31 cellular contexts compared by ENCODE assay signal in genomic region chr1:224872832-224873644, GRCh38. TPM values are rescaled to one million over a fixed set of nuclear protein-coding genes. Genes with fewer than 3 reads are reported as not detected.
A peak's percentile ranks its signal among the peaks of the same experiment; 100 is the strongest.
DNase-seq lines count a peak whose midpoint lies in the region; ATAC-seq, FAIRE-seq and TF ChIP-seq lines count a peak whose summit lies in the region.
"Had no signal": no experiment of that assay in that cellular context is flagged by ENCODE, and none has a peak within 500 bp of the region (broad histone marks: within the 10 kb centered on the region; RNA-seq: fewer than 3 reads in every experiment).

No MANE protein-coding gene starts in this region.

- no peak for DNase-seq in HEK293T (ENCODE audit: extremely low spot score)
- no peak for DNase-seq in H1 (ENCODE audit: low read depth in 1 of 2, low spot score in 2 of 2)
- peak; percentile 34 for DNase-seq in left kidney (ENCODE audit: low read depth, low spot score)
- DNase-seq in smooth muscle cell (lab: John Stamatoyannopoulos, UW; ENCODE audit: unreplicated experiment) = no peak
- DNase-seq in stimulated activated CD4-positive, alpha-beta T cell treated with anti-CD3 and anti-CD28 coated beads, Interleukin-15, amount 100 ng/mL, for 24 hours = no peak
- DNase-seq: activated CD4-positive, alpha-beta T cell treated with anti-CD3 and anti-CD28 coated beads for 48 hours; activated effector memory CD4-positive, alpha-beta T cell treated with Interleukin-2 at 50 U/mL for 16 hours; aorta; DMS 273 treated with DMSO at 0.1 percent for 48 hours; effector CD8-positive, alpha-beta T cell; H7; Karpas-422; NCI-H1436; NCI-H2107; NCI-H345; posterior cingulate gyrus; SHP77; stimulated activated CD4-positive, alpha-beta T cell treated with anti-CD3 and anti-CD28 coated beads, Interleukin-2, amount 100 ng/mL, for 24 hours; stimulated activated naive CD8-positive, alpha-beta T cell treated with anti-CD3 and anti-CD28 coated beads, Interleukin-15, Interleukin-2, amounts not matched to agents 100 U/mL and 50 U/mL, for 24 hours; T1000; testis; WERI-Rb-1 had no signal

- FAIRE-seq in H1 (lab: Jason Lieb, UNC) = no peak
- FAIRE-seq: GM19239, keratinocyte had no signal

- CTCF ChIA-PET in HEK293T (lab: Yijun Ruan, JAX) (interaction anchor here (0.8 to 3.6 kb wide), 4 partner anchors 9 to 50 kb away, joined by 3 to 21 read pairs (median 5); no protein-coding TSS in a partner anchor), H1 (lab: Charles Lee; ENCODE audit: partially characterized antibody) (interaction anchor here (0.6 to 9.8 kb wide), 7 partner anchors 15 to 375 kb away, joined by 3 to 60 read pairs (median 3); no protein-coding TSS in a partner anchor)

- H3K79me1 ChIP-seq in H1 (ENCODE audit: low read depth, low read length) = no peaks in the 10 kb centered on the region

- no peak overlapping the region for H3K18ac ChIP-seq in H1 (ENCODE audit: extremely low read depth, low read length)

- H4K20me1 ChIP-seq in H1 (replicated peaks in 1 of 2; ENCODE audit: control insufficient read depth in 1 of 2, insufficient read depth in 2 of 2, low read length in 2 of 2) (no peaks in the 10 kb centered on the region), smooth muscle cell (ENCODE audit: low read depth) (no peaks in the 10 kb centered on the region)

- no peak overlapping the region for H3K14ac ChIP-seq in H1 (ENCODE audit: insufficient read length)

- H2BK120ac ChIP-seq in H1 (replicated peaks; ENCODE audit: low read depth, low read length) = no peak overlapping the region

- no peak overlapping the region for H3K27ac ChIP-seq in H1 (ENCODE audit: low read depth, low read length)
- H3K27ac ChIP-seq in smooth muscle cell (ENCODE audit: low read depth) = no peak overlapping the region
- H3K27ac ChIP-seq: cardiac muscle cell, colonic mucosa, epithelial cell of prostate, right atrium auricular region, testis, WERI-Rb-1 had no signal

- no peak overlapping the region for H3K9ac ChIP-seq in H1 (replicated peaks in 1 of 4; ENCODE audit: extremely low read depth in 1 of 4, low read depth in 3 of 4, low read length in 3 of 4)
- H3K9ac ChIP-seq in smooth muscle cell (ENCODE audit: low read depth) = no peak overlapping the region

- POLR2A ChIA-PET in HEK293T (lab: Yijun Ruan, JAX) (interaction anchor here (0.9 to 1.0 kb wide), 2 partner anchors 10 to 195 kb away, joined by 3 read pairs; no protein-coding TSS in a partner anchor), H1 (lab: Charles Lee; ENCODE audit: partially characterized antibody) (interaction anchor here (1.8 kb wide), 1 partner anchor 11 kb away, joined by 4 read pairs; no protein-coding TSS in a partner anchor)

- TF ChIP-seq EP300 in H1 (IDR thresholded peaks at IDR 0.05; ENCODE audit: borderline replicate concordance in 1 of 2, low read depth in 2 of 2, low read length in 2 of 2) = no peak

- no peak for TF ChIP-seq RAD21 in H1 (IDR thresholded peaks at IDR 0.05 in 1 of 2, conservative IDR thresholded peaks at IDR 0.05 in 1 of 2; ENCODE audit: low read depth in 2 of 2, low read length in 2 of 2)

- no peak overlapping the region for H2BK5ac ChIP-seq in H1 (ENCODE audit: low read depth, low read length)

- no peak overlapping the region for H4K8ac ChIP-seq in H1 (ENCODE audit: extremely low read depth, insufficient read depth, low read length)

- H2AFZ ChIP-seq in H1 (ENCODE audit: low read length) (peak overlapping the region; percentile 80), smooth muscle cell (ENCODE audit: low read depth) (no peak overlapping the region)

- TF ChIP-seq POLR2A in H1 (IDR thresholded peaks at IDR 0.05; ENCODE audit: control extremely low read depth in 1 of 2, low read depth in 2 of 2, low read length in 2 of 2) = no peak

- H3K27me3 ChIP-seq in H1 (replicated peaks in 1 of 4; ENCODE audit: control insufficient read depth in 3 of 4, extremely low read depth in 1 of 4, insufficient read depth in 3 of 4, low read length in 3 of 4) (no peaks in the 10 kb centered on the region), smooth muscle cell (ENCODE audit: low read depth) (no peaks in the 10 kb centered on the region)
- H3K27me3 ChIP-seq: cardiac muscle cell, colonic mucosa, testis had no signal

- TF ChIP-seq CTCF in H1 (IDR thresholded peaks at IDR 0.05; ENCODE audit: control extremely low read depth in 1 of 3, insufficient read depth in 1 of 3, low read depth in 1 of 3, low read length in 3 of 3) = no peak
- TF ChIP-seq CTCF in smooth muscle cell (IDR thresholded peaks at IDR 0.05; ENCODE audit: borderline replicate concordance, insufficient read depth, poor library complexity, severe bottlenecking) = no peak

- no peaks in the 10 kb centered on the region for H3F3A ChIP-seq in smooth muscle cell (ENCODE audit: low read depth)

- 0 out of 2 replicates have a peak overlapping the region, but pooled peaks have one; percentile 26 for H2AK5ac ChIP-seq in H1 (ENCODE audit: low read depth, low read length)

- no peak overlapping the region for H2BK20ac ChIP-seq in H1 (ENCODE audit: low read length)

- no peak overlapping the region for H3K4me3 ChIP-seq in H1 (ENCODE audit: extremely low read depth in 1 of 4, insufficient read depth in 2 of 4, low read depth in 3 of 4, low read length in 4 of 4)
- H3K4me3 ChIP-seq in smooth muscle cell = no peak overlapping the region
- H3K4me3 ChIP-seq: cardiac muscle cell, colonic mucosa, right atrium auricular region, testis had no signal

- H3K56ac ChIP-seq in H1 (replicated peaks; ENCODE audit: insufficient read length, low read depth, low read length) = no peak overlapping the region

- H3K23me2 ChIP-seq in H1 (ENCODE audit: low read depth, low read length) = no peaks in the 10 kb centered on the region

- H2BK12ac ChIP-seq in H1 (ENCODE audit: low read depth, low read length) = no peak overlapping the region

- H3K36me3 ChIP-seq in H1 (ENCODE audit: control insufficient read depth in 2 of 4, insufficient read depth in 4 of 4, low read length in 3 of 4) (no peaks in the 10 kb centered on the region), smooth muscle cell (ENCODE audit: low read depth) (no peaks in the 10 kb centered on the region)
- H3K36me3 ChIP-seq: cardiac muscle cell, colonic mucosa, right atrium auricular region, WERI-Rb-1 had no signal

- H3K79me2 ChIP-seq in H1 (ENCODE audit: control insufficient read depth in 1 of 2, insufficient read depth in 2 of 2, low read length in 2 of 2) (no peaks in the 10 kb centered on the region), smooth muscle cell (ENCODE audit: low read depth) (no peaks in the 10 kb centered on the region)

- no peak overlapping the region for H3K23ac ChIP-seq in H1 (ENCODE audit: insufficient read length)

- peaks cover 0 to 16% (median 10%) of the 10 kb centered on the region in 4 experiments; a peak in 6 of 7 replicates for H3K4me1 ChIP-seq in H1 (replicated peaks in 1 of 4; ENCODE audit: control insufficient read depth in 3 of 4, insufficient read depth in 4 of 4, low read length in 3 of 4)
- H3K4me1 ChIP-seq in smooth muscle cell (ENCODE audit: low read depth) = peaks cover 13% of the 10 kb centered on the region
- H3K4me1 ChIP-seq: right atrium auricular region, testis had no signal

- H3K4me2 ChIP-seq in H1 (ENCODE audit: insufficient read depth in 1 of 2, low read depth in 2 of 2, low read length in 2 of 2) (peak overlapping the region in 1 of 2 experiments; percentile 32; a peak in 1 of 4 replicates), smooth muscle cell (peak overlapping the region; percentile 71)

- H2BK15ac ChIP-seq in H1 (ENCODE audit: low read length) = 0 out of 2 replicates have a peak overlapping the region, but pooled peaks have one; percentile 31

- no peak overlapping the region for H4K5ac ChIP-seq in H1 (ENCODE audit: insufficient read length, low read depth, low read length)

- no peak overlapping the region for H3K4ac ChIP-seq in H1 (replicated peaks; ENCODE audit: insufficient read length, low read depth, low read length)

- H3K9me3 ChIP-seq in H1 (ENCODE audit: insufficient read depth in 2 of 2, low read depth in 1 of 2, low read length in 1 of 2) (no peaks in the 10 kb centered on the region; a peak in 1 of 4 replicates), smooth muscle cell (replicated peaks; ENCODE audit: low read depth) (no peaks in the 10 kb centered on the region)
- H3K9me3 ChIP-seq: colonic mucosa, right atrium auricular region, testis had no signal

- 75% methylated on average over 4 of the region's 4 CpGs; no CpG with 5 or more reads in 1 of the 2 experiments for WGBS in H1 (ENCODE audit: extremely low coverage in 1 of 2, insufficient coverage in 1 of 2, insufficient read length in 1 of 2, insufficient replicate concordance in 2 of 2, low coverage in 1 of 2, low lambda C conversion rate in 2 of 2, missing lambda C conversion rate in 1 of 2), 2 experiments
- 84% methylated on average over 4 of the region's 4 CpGs for WGBS in smooth muscle cell (ENCODE audit: low lambda C conversion rate)

- no peak overlapping the region for H4K91ac ChIP-seq in H1 (replicated peaks; ENCODE audit: insufficient read length, low read length)

- no peak for ATAC-seq in GM18873 (IDR thresholded peaks at IDR 0.05; ENCODE audit: low FRiP score, unreplicated experiment)
- no peak for ATAC-seq in GM21367 (IDR thresholded peaks at IDR 0.05; ENCODE audit: unreplicated experiment)
- ATAC-seq: Panc1; stimulated activated naive CD8-positive, alpha-beta T cell treated with anti-CD3 and anti-CD28 coated beads, Interleukin-15, Interleukin-2, amounts not matched to agents 100 U/mL and 50 U/mL, for 24 hours had no signal

TF ChIP-seq in H1, 55 proteins besides CTCF, POLR2A, EP300 and RAD21:
- TF ChIP-seq GABPA (IDR thresholded peaks at IDR 0.05; ENCODE audit: borderline replicate concordance, insufficient read depth, low read length) (no peak), CHD1 (IDR thresholded peaks at IDR 0.05; ENCODE audit: low read depth, low read length) (no peak), ZNF274 (IDR thresholded peaks at IDR 0.05; ENCODE audit: borderline replicate concordance, extremely low read depth, low read length) (no peak), MAFK (IDR thresholded peaks at IDR 0.05; ENCODE audit: low read depth, low read length) (no peak)

RNA-seq across cellular contexts. Expression of gene DNAH14, which starts 56.4 kb away (rescaled TPM):
- 40.7 and 47.0 TPM in 2 replicates for total RNA-seq in H1 (2021; fragmentation: NEBNext Ultra II Directional; extraction: Animal tissue kit (Norgen Biotek cat#: 25700))
- polyA plus RNA-seq in H1 (2011; rRNA removed) (3.9 and 8.4 TPM in 2 replicates), smooth muscle cell (9.4 and 13.1 TPM in 2 replicates)
- 14.8 TPM for polyA plus RNA-seq in H1 (2011; cell fraction: cytosol; rRNA removed)
- 5.1 TPM for polyA plus RNA-seq in H1 (2011; cell fraction: nucleus; rRNA removed)
- 13.2 to 27.1 TPM (median 14.0 TPM) in 4 replicates for polyA plus RNA-seq in H1 (2012, experiment 1 of 2)
- polyA plus RNA-seq in H1 (2012, experiment 2 of 2) = 9.3 TPM
- 33.5 TPM for polyA plus RNA-seq in H1 (2013, experiment 1 of 2)
- 30.6 TPM for polyA plus RNA-seq in H1 (2013, experiment 2 of 2)
- polyA minus RNA-seq in H1 (2011; rRNA and poly(A)+ RNA removed) = 5.0 and 17.0 TPM in 2 replicates
- 15.3 TPM for polyA minus RNA-seq in H1 (2011; cell fraction: cytosol; rRNA and poly(A)+ RNA removed)
- 52.9 TPM for polyA minus RNA-seq in H1 (2011; cell fraction: nucleus; rRNA and poly(A)+ RNA removed)
- 36.7 and 44.0 TPM in 2 replicates for total RNA-seq in smooth muscle cell
